1 cellular context compared by ENCODE assay signal in the genomic region with DNA sequence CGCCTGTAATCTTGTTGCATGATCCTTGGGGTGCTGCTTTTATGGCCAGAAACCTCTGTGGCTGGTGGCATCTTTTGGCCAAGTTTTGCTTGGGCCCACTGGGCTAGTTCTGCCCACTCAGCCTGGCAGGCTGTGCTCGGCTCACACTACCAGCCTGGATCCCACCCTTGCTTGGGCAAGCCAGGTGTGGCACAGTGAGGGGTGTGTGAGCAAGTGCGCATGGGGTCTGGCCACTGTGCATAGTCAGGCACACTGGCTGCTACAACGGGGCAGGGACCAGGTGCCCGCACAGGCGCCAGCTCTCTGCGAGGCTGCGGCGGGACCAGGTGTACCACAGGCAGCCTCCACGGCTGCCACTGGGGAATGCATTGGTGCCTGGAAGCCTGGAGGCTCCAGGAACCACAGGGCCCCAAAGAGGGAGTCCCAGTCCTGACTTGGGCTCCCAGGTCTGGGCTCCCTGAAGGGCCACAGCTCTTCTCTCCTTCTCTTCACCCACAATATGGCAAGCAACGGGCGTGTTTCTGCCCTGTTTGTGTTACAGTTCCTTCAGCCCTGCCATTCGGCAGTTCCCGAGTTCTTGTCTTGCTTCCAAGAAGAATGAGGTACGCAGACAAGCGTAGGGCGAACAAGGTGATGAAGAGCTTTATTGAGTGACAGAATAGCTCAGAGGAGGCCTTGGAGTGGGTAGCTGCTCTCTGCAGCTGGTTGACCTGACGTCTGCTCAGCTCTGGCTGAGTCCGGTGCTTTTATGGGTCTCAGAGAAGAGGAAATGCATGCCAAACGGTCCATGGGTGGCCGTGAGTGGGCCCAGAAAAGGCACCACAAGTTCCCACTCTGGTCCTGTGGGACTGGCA.
TF ChIP-seq lines count a peak whose summit lies in the region.

No MANE protein-coding gene starts in this region.

TF ChIP-seq in HepG2, 621 proteins besides CTCF, POLR2A, EP300 and RAD21 (continued from another document and continues in another):
- TF ChIP-seq ZBTB4 (CRISPR knock-in tag; IDR thresholded peaks at IDR 0.05; ENCODE audit: borderline replicate concordance) (peak; percentile 76; the same call in 1 of the 2 replicates), ZNF800 (CRISPR knock-in tag; IDR thresholded peaks at IDR 0.05) (0 out of 2 replicates have a peak, but pooled peaks have one; percentile 15), ZNF414 (CRISPR knock-in tag; IDR thresholded peaks at IDR 0.05) (0 out of 2 replicates have a peak, but pooled peaks have one; percentile 71), NCOA2 (CRISPR knock-in tag; IDR thresholded peaks at IDR 0.05) (peak; percentile 2; the same call in 1 of the 2 replicates), ZFX (CRISPR knock-in tag; IDR thresholded peaks at IDR 0.05; ENCODE audit: low read depth) (peak; percentile 45; the same call in 1 of the 2 replicates), PAWR (CRISPR knock-in tag; IDR thresholded peaks at IDR 0.05; ENCODE audit: borderline replicate concordance) (0 out of 2 replicates have a peak, but pooled peaks have one; percentile 81), HNRNPL (IDR thresholded peaks at IDR 0.05; ENCODE audit: low read depth, low read length) (peak; percentile 98), ZNF816 (CRISPR knock-in tag; IDR thresholded peaks at IDR 0.05; ENCODE audit: borderline replicate concordance) (no peak), MEIS1 (CRISPR knock-in tag; IDR thresholded peaks at IDR 0.05; ENCODE audit: borderline replicate concordance) (peak; percentile 66; the same call in 1 of the 2 replicates), SP2 (CRISPR knock-in tag; IDR thresholded peaks at IDR 0.05) (peak; percentile 18; the same call in 1 of the 2 replicates), ZNF792 (CRISPR knock-in tag; IDR thresholded peaks at IDR 0.05) (no peak; the same call in 1 of the 2 replicates), KMT2B (CRISPR knock-in tag; IDR thresholded peaks at IDR 0.05) (peak; percentile 16; the same call in 1 of the 2 replicates), MTF1 (CRISPR knock-in tag; IDR thresholded peaks at IDR 0.05) (no peak), MEIS2 (CRISPR knock-in tag; IDR thresholded peaks at IDR 0.05) (no peak), ZNF138 (CRISPR knock-in tag; IDR thresholded peaks at IDR 0.05; ENCODE audit: low read depth) (0 out of 2 replicates have a peak, but pooled peaks have one; percentile 0), TEAD3 (CRISPR knock-in tag; optimal IDR thresholded peaks at IDR 0.05; ENCODE audit: borderline replicate concordance) (peak; percentile 2), ZNF691 (CRISPR knock-in tag; IDR thresholded peaks at IDR 0.05; ENCODE audit: borderline replicate concordance, low read depth) (peak; percentile 87), ZSCAN21 (CRISPR knock-in tag; IDR thresholded peaks at IDR 0.05; ENCODE audit: borderline replicate concordance) (peak; percentile 89), ZNF589 (CRISPR knock-in tag; conservative IDR thresholded peaks at IDR 0.05) (no peak), KAT8 (CRISPR knock-in tag; IDR thresholded peaks at IDR 0.05) (peak; percentile 11; the same call in 1 of the 2 replicates), HOXA3 (CRISPR knock-in tag; IDR thresholded peaks at IDR 0.05) (no peak; the same call in 1 of the 2 replicates), HNF4G (IDR thresholded peaks at IDR 0.05; ENCODE audit: borderline replicate concordance, low read depth, low read length) (no peak), HNF4G (CRISPR knock-in tag; IDR thresholded peaks at IDR 0.05; ENCODE audit: borderline replicate concordance, low read depth) (no peak)
- TF ChIP-seq, protein P1, sequence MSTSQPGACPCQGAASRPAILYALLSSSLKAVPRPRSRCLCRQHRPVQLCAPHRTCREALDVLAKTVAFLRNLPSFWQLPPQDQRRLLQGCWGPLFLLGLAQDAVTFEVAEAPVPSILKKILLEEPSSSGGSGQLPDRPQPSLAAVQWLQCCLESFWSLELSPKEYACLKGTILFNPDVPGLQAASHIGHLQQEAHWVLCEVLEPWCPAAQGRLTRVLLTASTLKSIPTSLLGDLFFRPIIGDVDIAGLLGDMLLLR (CRISPR knock-in tag; IDR thresholded peaks at IDR 0.05), result peak; percentile 85; the same call in 1 of the 2 replicates
- TF ChIP-seq, protein P2, sequence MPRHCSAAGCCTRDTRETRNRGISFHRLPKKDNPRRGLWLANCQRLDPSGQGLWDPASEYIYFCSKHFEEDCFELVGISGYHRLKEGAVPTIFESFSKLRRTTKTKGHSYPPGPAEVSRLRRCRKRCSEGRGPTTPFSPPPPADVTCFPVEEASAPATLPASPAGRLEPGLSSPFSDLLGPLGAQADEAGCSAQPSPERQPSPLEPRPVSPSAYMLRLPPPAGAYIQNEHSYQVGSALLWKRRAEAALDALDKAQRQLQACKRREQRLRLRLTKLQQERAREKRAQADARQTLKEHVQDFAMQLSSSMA (CRISPR knock-in tag; IDR thresholded peaks at IDR 0.05), result no peak
- TF ChIP-seq, protein P3, sequence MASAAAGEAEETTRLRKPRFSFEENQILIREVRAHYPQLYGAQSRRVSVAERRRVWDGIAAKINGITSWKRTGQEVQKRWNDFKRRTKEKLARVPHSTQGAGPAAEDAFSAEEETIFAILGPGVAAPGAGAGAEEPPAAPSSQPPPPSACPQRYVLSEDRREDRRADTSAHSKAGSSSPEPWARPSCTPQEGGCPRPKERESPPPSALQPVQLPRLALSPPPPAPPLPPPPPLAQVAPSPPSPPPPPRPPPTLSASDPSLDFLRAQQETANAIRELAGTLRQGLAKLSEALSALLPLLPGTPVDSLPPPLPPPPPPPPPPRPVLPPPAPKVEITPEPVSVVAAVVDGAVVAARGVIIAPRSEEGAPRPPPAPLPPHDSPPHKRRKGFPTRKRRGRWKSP (CRISPR knock-in tag; IDR thresholded peaks at IDR 0.05), result no peak
- TF ChIP-seq, protein P4, sequence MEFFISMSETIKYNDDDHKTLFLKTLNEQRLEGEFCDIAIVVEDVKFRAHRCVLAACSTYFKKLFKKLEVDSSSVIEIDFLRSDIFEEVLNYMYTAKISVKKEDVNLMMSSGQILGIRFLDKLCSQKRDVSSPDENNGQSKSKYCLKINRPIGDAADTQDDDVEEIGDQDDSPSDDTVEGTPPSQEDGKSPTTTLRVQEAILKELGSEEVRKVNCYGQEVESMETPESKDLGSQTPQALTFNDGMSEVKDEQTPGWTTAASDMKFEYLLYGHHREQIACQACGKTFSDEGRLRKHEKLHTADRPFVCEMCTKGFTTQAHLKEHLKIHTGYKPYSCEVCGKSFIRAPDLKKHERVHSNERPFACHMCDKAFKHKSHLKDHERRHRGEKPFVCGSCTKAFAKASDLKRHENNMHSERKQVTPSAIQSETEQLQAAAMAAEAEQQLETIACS (CRISPR knock-in tag; IDR thresholded peaks at IDR 0.05), result no peak
- TF ChIP-seq, protein P5, sequence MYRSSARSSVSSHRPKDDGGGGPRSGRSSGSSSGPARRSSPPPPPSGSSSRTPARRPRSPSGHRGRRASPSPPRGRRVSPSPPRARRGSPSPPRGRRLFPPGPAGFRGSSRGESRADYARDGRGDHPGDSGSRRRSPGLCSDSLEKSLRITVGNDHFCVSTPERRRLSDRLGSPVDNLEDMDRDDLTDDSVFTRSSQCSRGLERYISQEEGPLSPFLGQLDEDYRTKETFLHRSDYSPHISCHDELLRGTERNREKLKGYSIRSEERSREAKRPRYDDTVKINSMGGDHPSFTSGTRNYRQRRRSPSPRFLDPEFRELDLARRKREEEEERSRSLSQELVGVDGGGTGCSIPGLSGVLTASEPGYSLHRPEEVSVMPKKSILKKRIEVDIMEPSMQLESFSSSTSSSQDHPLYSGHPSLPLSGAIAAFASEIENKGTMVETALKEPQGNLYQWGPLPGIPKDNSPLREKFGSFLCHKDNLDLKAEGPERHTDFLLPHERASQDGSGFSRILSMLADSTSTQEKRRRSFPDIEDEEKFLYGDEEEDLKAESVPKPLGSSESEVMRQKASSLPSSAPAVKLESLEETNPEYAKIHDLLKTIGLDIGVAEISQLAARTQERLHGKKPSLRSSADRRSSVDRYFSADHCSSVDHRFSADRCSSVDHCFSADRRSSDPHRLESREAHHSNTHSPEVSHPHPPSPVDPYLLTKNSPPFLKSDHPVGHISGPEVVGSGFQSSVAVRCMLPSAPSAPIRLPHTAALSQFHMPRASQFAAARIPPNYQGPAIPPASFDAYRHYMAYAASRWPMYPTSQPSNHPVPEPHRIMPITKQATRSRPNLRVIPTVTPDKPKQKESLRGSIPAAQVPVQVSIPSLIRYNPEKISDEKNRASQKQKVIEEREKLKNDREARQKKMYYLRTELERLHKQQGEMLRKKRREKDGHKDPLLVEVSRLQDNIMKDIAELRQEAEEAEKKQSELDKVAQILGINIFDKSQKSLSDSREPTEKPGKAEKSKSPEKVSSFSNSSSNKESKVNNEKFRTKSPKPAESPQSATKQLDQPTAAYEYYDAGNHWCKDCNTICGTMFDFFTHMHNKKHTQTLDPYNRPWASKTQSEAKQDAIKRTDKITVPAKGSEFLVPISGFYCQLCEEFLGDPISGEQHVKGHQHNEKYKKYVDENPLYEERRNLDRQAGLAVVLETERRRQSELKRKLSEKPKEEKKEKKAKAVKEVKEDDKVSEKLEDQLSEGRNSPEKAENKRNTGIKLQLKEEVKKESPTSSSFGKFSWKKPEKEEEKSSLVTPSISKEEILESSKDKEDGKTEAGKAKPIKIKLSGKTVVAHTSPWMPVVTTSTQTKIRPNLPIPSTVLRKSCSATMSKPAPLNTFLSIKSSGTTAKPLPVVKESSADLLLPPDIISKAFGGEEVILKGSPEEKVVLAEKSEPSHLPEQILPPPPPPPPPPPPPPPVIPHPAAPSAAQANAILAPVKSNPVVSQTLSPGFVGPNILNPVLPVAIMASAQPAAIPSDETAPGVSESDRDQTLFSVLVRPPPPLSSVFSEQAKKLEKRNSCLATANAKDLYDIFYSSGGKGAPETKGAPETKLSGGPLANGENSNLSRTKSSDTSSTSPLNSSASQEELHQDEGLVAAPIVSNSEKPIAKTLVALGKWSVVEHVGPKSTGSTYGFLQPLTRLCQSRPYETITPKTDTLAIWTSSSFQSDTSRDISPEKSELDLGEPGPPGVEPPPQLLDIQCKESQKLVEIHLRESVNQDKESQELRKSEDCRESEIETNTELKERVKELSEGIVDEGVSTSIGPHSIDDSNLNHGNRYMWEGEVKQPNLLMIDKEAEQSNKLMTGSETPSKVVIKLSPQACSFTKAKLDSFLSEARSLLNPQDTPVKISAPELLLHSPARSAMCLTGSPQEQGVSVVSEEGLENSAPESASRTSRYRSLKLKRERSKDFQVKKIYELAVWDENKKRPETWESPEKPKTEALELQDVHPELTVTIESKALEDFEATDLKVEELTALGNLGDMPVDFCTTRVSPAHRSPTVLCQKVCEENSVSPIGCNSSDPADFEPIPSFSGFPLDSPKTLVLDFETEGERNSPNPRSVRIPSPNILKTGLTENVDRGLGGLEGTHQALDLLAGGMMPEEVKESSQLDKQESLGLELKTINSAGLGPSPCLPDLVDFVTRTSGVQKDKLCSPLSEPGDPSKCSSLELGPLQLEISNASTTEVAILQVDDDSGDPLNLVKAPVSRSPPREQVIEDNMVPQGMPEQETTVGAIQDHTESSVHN (CRISPR knock-in tag; IDR thresholded peaks at IDR 0.05), result peak; percentile 96
- TF ChIP-seq, protein P6, sequence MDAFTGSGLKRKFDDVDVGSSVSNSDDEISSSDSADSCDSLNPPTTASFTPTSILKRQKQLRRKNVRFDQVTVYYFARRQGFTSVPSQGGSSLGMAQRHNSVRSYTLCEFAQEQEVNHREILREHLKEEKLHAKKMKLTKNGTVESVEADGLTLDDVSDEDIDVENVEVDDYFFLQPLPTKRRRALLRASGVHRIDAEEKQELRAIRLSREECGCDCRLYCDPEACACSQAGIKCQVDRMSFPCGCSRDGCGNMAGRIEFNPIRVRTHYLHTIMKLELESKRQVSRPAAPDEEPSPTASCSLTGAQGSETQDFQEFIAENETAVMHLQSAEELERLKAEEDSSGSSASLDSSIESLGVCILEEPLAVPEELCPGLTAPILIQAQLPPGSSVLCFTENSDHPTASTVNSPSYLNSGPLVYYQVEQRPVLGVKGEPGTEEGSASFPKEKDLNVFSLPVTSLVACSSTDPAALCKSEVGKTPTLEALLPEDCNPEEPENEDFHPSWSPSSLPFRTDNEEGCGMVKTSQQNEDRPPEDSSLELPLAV (CRISPR knock-in tag; conservative IDR thresholded peaks at IDR 0.05; ENCODE audit: low read depth), result no peak
